ENCODE assay signal across 13 cellular contexts in the genomic region with DNA sequence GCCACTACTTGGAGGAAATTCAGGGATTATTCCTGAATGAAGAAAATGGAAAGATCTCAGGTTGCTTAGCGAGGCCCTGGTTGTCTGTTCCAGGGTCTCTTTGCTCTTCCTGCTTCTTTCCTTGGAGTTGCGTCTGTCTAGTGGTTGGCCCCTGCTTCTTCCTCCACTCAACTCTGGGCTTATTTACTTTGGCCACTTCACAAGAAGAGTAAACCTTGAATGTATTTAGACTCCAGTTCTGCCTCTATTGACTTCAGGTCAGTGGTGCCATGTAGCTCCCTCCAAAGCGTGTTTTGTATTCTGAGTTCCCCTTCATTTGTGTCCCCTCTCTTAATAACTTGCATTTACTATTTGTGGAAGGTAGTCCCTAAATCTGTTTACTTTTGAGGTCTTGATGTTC.
"Had no signal": no experiment of that assay in that cellular context is flagged by ENCODE, and none has a peak within 500 bp of the region (broad histone marks: within the 10 kb centered on the region; RNA-seq: fewer than 3 reads in every experiment).

No MANE protein-coding gene starts in this region.

- H3K4me1 ChIP-seq: sigmoid colon, testis had no signal

- DNase-seq: activated gamma-delta T cell treated with Interleukin-2 at 50 U/mL for 16 hours; activated naive CD8-positive, alpha-beta T cell treated with anti-CD3 and anti-CD28 coated beads for 36 hours; activated T-cell treated with anti-CD3 and anti-CD28 coated beads, Interleukin-2, amount 50 U/mL, for 24 hours; anterior cingulate cortex; dermis blood vessel endothelial cell; endodermal cell; mucosa of descending colon; sigmoid colon; stimulated activated CD4-positive, alpha-beta T cell treated with anti-CD3 and anti-CD28 coated beads, Interleukin-12 subunit alpha, Interleukin-12 subunit beta, amount 100 ng/mL, for 4 hours; stimulated activated CD8-positive, alpha-beta memory T cell treated with anti-CD3 and anti-CD28 coated beads, Interleukin-4, amount 100 ng/mL, for 48 hours; stimulated activated naive CD8-positive, alpha-beta T cell treated with anti-CD3 and anti-CD28 coated beads, Interleukin-15, amount 100 ng/mL, for 72 hours; testis had no signal

- H3K27me3 ChIP-seq: sigmoid colon, testis had no signal

- H3K9me3 Mint-ChIP-seq: activated naive CD8-positive, alpha-beta T cell treated with anti-CD3 and anti-CD28 coated beads for 36 hours; activated T-cell treated with anti-CD3 and anti-CD28 coated beads, Interleukin-2, amount 50 U/mL, for 24 hours; endodermal cell; nephron; stimulated activated naive CD8-positive, alpha-beta T cell treated with anti-CD3 and anti-CD28 coated beads, Interleukin-15, amount 100 ng/mL, for 72 hours had no signal

- H3K27ac Mint-ChIP-seq: activated naive CD8-positive, alpha-beta T cell treated with anti-CD3 and anti-CD28 coated beads for 36 hours; activated T-cell treated with anti-CD3 and anti-CD28 coated beads, Interleukin-2, amount 50 U/mL, for 24 hours; endodermal cell; stimulated activated naive CD8-positive, alpha-beta T cell treated with anti-CD3 and anti-CD28 coated beads, Interleukin-15, amount 100 ng/mL, for 72 hours had no signal

- H3K9me3 ChIP-seq: mucosa of descending colon, sigmoid colon, testis had no signal

- H3K27ac ChIP-seq: sigmoid colon, testis had no signal

- H3K27me3 Mint-ChIP-seq: activated naive CD8-positive, alpha-beta T cell treated with anti-CD3 and anti-CD28 coated beads for 36 hours; activated T-cell treated with anti-CD3 and anti-CD28 coated beads, Interleukin-2, amount 50 U/mL, for 24 hours; stimulated activated naive CD8-positive, alpha-beta T cell treated with anti-CD3 and anti-CD28 coated beads, Interleukin-15, amount 100 ng/mL, for 72 hours had no signal

- H3K36me3 ChIP-seq: sigmoid colon had no signal

- ATAC-seq: mucosa of descending colon; stimulated activated naive CD8-positive, alpha-beta T cell treated with anti-CD3 and anti-CD28 coated beads, Interleukin-15, amount 100 ng/mL, for 72 hours had no signal

- H3K4me3 Mint-ChIP-seq: activated naive CD8-positive, alpha-beta T cell treated with anti-CD3 and anti-CD28 coated beads for 36 hours; activated T-cell treated with anti-CD3 and anti-CD28 coated beads, Interleukin-2, amount 50 U/mL, for 24 hours; endodermal cell; nephron; stimulated activated naive CD8-positive, alpha-beta T cell treated with anti-CD3 and anti-CD28 coated beads, Interleukin-15, amount 100 ng/mL, for 72 hours had no signal

- H3K4me3 ChIP-seq: mucosa of descending colon, sigmoid colon, testis had no signal
